In the genomic region with DNA sequence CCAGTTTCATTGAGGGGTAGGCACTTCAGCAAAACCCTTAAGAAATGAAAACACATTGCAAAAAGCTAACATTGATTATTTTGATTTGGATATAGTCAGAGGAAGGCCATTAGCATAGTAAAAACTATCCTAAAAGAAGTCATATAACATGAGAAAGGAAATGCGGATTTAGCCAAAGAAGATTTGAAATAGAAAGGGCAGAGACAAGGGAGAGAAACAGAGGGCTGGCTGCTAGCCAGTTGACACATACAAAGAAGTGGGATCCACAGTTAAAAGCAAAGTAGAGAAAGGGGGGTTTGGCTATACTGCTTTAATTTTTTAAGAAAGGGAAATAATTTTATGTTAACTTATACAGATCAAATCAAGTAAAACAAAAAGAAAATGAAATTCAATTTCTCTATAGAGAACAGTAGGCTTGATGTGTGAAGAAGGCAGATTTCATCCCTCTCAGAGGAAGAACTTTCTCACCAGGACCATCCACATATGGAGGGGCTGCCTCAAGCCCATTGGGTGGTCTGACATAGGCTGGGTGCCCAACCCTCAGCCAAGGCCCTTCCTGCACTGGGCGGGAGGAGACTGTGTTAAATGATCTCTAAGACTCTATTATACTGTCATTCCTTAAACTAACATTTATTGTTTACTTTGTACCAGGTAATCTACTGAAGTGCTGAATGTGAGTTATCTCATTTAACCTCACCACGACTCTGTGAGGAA, we compare ENCODE assay signal across 17 cellular contexts.
A peak's percentile ranks its signal among the peaks of the same experiment; 100 is the strongest.
DNase-seq lines count a peak whose midpoint lies in the region; ATAC-seq, FAIRE-seq and TF ChIP-seq lines count a peak whose summit lies in the region.
"Had no signal": no experiment of that assay in that cellular context is flagged by ENCODE, and none has a peak within 500 bp of the region (broad histone marks: within the 10 kb centered on the region; RNA-seq: fewer than 3 reads in every experiment).

No MANE protein-coding gene starts in this region.

- no peak overlapping the region for H3K23ac ChIP-seq in H9 (ENCODE audit: insufficient read length, low read depth, low read length)

- no peak overlapping the region for H3K9ac ChIP-seq in H9 (ENCODE audit: extremely low read depth, insufficient read length, low read length)
- H3K9ac ChIP-seq in endothelial cell of umbilical vein (replicated peaks; ENCODE audit: extremely low read depth, insufficient read depth, low read length), result no peak overlapping the region

- FAIRE-seq in endothelial cell of umbilical vein (lab: Jason Lieb, UNC) (no peak), small intestine (lab: Jason Lieb, UNC) (no peak)
- FAIRE-seq: GM12878 had no signal

- no CpG with 5 or more reads among the region's 3 CpGs for WGBS in H9 (ENCODE audit: extremely low coverage, insufficient read length, low lambda C conversion rate)
- 42 to 50% (median 49%) methylated on average over 3 of the region's 3 CpGs for WGBS in small intestine, 3 donors

- H4K5ac ChIP-seq in H9 (ENCODE audit: insufficient read length, low read depth, low read length), result no peak overlapping the region

- H3K14ac ChIP-seq in H9 (ENCODE audit: insufficient read depth, low read length), result no peak overlapping the region

- no peaks in the 10 kb centered on the region for H3K9me3 ChIP-seq in H9 (ENCODE audit: control insufficient read depth, low read depth, low read length)
- peaks cover 6% of the 10 kb centered on the region; the same call in 1 of the 2 replicates for H3K9me3 ChIP-seq in PC-9 (ENCODE audit: insufficient read depth, low read depth)
- no peaks in the 10 kb centered on the region for H3K9me3 ChIP-seq in endothelial cell of umbilical vein (replicated peaks; ENCODE audit: control insufficient read depth, insufficient read depth, low read length)
- peaks cover 6% of the 10 kb centered on the region for H3K9me3 ChIP-seq in osteoblast (ENCODE audit: low read depth, low read length)
- H3K9me3 ChIP-seq in small intestine (ENCODE audit: control insufficient read depth, low read depth), result peaks cover 1% of the 10 kb centered on the region
- H3K9me3 ChIP-seq: SJCRH30 had no signal

- no peak overlapping the region for H3K4ac ChIP-seq in H9 (ENCODE audit: low read depth, low read length)

- intact Hi-C loops in PC-9 (cut with micrococcal nuclease; ENCODE audit: unreplicated experiment), result no loop called here
- intact Hi-C loops in endothelial cell of umbilical vein (cut with micrococcal nuclease), result no loop called here

- no peaks in the 10 kb centered on the region for H3K9me1 ChIP-seq in endothelial cell of umbilical vein (replicated peaks; ENCODE audit: control insufficient read depth, extremely low read depth, insufficient read depth, low read length)

- no peak overlapping the region for H3K56ac ChIP-seq in H9 (ENCODE audit: insufficient read length, low read depth, low read length)

- no peak for DNase-seq in H9
- DNase-seq in PC-9, result no peak
- no peak for DNase-seq in endothelial cell of umbilical vein (ENCODE audit: low read depth, low spot score)
- no peak for DNase-seq in osteoblast (ENCODE audit: insufficient read length, low spot score, missing footprints)
- DNase-seq in small intestine, result no peak
- DNase-seq in NCI-H2081 (lab: John Stamatoyannopoulos, UW), result no peak
- DNase-seq: CD4-positive, alpha-beta T cell; DMS79; NCI-H1436; NCI-H2081 treated with DMSO at 0.1 percent for 48 hours; NCI-H526 had no signal

- ATAC-seq in GM19463 (IDR thresholded peaks at IDR 0.05; ENCODE audit: unreplicated experiment), result no peak
- ATAC-seq: GM12878 had no signal

- peaks cover 16 to 26% (median 22%) of the 10 kb centered on the region in 3 experiments for H3K36me3 Mint-ChIP-seq in H9 (ENCODE audit: insufficient read depth in 1 of 3, low read depth in 3 of 3)
- H3K36me3 Mint-ChIP-seq: IgD-negative memory B cell had no signal

- H3F3A ChIP-seq in PC-9 (ENCODE audit: insufficient read depth, low read depth), result peaks cover 30% of the 10 kb centered on the region

- H3K79me2 ChIP-seq in H9 (ENCODE audit: insufficient read depth, low read length) (no peaks in the 10 kb centered on the region), PC-9 (ENCODE audit: low read depth) (no peaks in the 10 kb centered on the region), endothelial cell of umbilical vein (ENCODE audit: control insufficient read depth, insufficient read depth, low read length) (no peaks in the 10 kb centered on the region), osteoblast (ENCODE audit: insufficient read depth, low read length) (no peaks in the 10 kb centered on the region)

- POLR2A ChIA-PET in PC-9 (lab: Charles Lee; ENCODE audit: unreplicated experiment), result no interaction called here
- POLR2A ChIA-PET in endothelial cell of umbilical vein (lab: Charles Lee), result no interaction called here

- H3K27ac Mint-ChIP-seq in H9, result peak overlapping the region in 2 of 3 experiments; percentile 76 to 81; a peak in 4 of 7 replicates
- H3K27ac Mint-ChIP-seq: B cell; CD4-positive, alpha-beta T cell had no signal

- peaks cover 32 to 34% of the 10 kb centered on the region in 2 experiments for H3K4me1 Mint-ChIP-seq in H9
- H3K4me1 Mint-ChIP-seq: B cell, IgD-negative memory B cell had no signal

- H3K4me3 Mint-ChIP-seq in H9, result no peak overlapping the region
- H3K4me3 Mint-ChIP-seq: B cell; CD4-positive, alpha-beta T cell; IgD-negative memory B cell had no signal

- H3K18ac ChIP-seq in H9 (ENCODE audit: insufficient read length, low read depth, low read length), result no peak overlapping the region

- H2BK5ac ChIP-seq in H9 (ENCODE audit: insufficient read length, low read length), result no peak overlapping the region

- H3K9me2 ChIP-seq in PC-9 (ENCODE audit: insufficient read depth), result 0 out of 2 replicates have a peak, but pooled peaks cover 13% of the 10 kb centered on the region

- H2BK12ac ChIP-seq in H9 (ENCODE audit: insufficient read length, low read depth, low read length), result no peak overlapping the region

- no peaks in the 10 kb centered on the region for H4K20me1 ChIP-seq in H9 (ENCODE audit: control insufficient read depth, insufficient read depth, insufficient read length)
- H4K20me1 ChIP-seq in PC-9 (ENCODE audit: insufficient read depth), result no peaks in the 10 kb centered on the region
- H4K20me1 ChIP-seq in endothelial cell of umbilical vein (replicated peaks; ENCODE audit: control insufficient read depth, extremely low read depth, insufficient read depth, low read length), result no peaks in the 10 kb centered on the region
- H4K20me1 ChIP-seq in osteoblast (ENCODE audit: insufficient read depth, low read length), result no peaks in the 10 kb centered on the region

- dilution Hi-C loops in endothelial cell of umbilical vein (cut with MboI; ENCODE audit: extremely low pct_ligation_motif_present, low sequenced_read_pairs), result no loop called here

- no peak overlapping the region for H4K8ac ChIP-seq in H9 (replicated peaks; ENCODE audit: insufficient read length, low read depth, low read length)

- BruUV-seq in PC-9 (replicated peaks; lab: Mats Ljungman, UMichigan) (no TSS peak), endothelial cell of umbilical vein (replicated peaks; lab: Mats Ljungman, UMichigan) (no TSS peak)

- no peak overlapping the region for H2BK20ac ChIP-seq in H9 (ENCODE audit: low read depth, low read length, poor library complexity, severe bottlenecking)

- no peak for TF ChIP-seq POLR2A in endothelial cell of umbilical vein (IDR thresholded peaks at IDR 0.05; ENCODE audit: low read depth, low read length)

- H4K91ac ChIP-seq in H9 (ENCODE audit: insufficient read length, low read depth, low read length), result no peak overlapping the region

- H3K79me1 ChIP-seq in H9 (ENCODE audit: insufficient read depth, low read depth, low read length, poor library complexity, severe bottlenecking), result no peaks in the 10 kb centered on the region

- peaks cover 20 to 21% of the 10 kb centered on the region in 2 experiments for H3K9me3 Mint-ChIP-seq in H9

- H3K4me2 ChIP-seq in H9 (ENCODE audit: insufficient read depth, insufficient read length, low read length), result no peak overlapping the region
- peak overlapping the region; percentile 22 for H3K4me2 ChIP-seq in PC-9
- H3K4me2 ChIP-seq in endothelial cell of umbilical vein (ENCODE audit: insufficient read depth, low read length), result peak overlapping the region; percentile 28
- peak overlapping the region; percentile 12 for H3K4me2 ChIP-seq in osteoblast (ENCODE audit: insufficient read depth, low read length)

- H3K23me2 ChIP-seq in H9 (ENCODE audit: insufficient read length, low read depth, low read length, poor library complexity, severe bottlenecking), result no peaks in the 10 kb centered on the region

- no peak for TF ChIP-seq CTCF in H9 (conservative IDR thresholded peaks at IDR 0.05)
- no peak for TF ChIP-seq CTCF in PC-9 (conservative IDR thresholded peaks at IDR 0.05)
- no peak for TF ChIP-seq CTCF in endothelial cell of umbilical vein (IDR thresholded peaks at IDR 0.05; ENCODE audit: extremely low read depth in 1 of 2, insufficient read depth in 1 of 2, low read depth in 1 of 2, low read length in 2 of 2)
- TF ChIP-seq CTCF in osteoblast (IDR thresholded peaks at IDR 0.05; ENCODE audit: extremely low read depth, low read depth, low read length), result no peak

- no peak overlapping the region for H2BK15ac ChIP-seq in H9 (ENCODE audit: low read depth, low read length)

- H3K27me3 ChIP-seq in H9 (ENCODE audit: insufficient read depth, low read length) (no peaks in the 10 kb centered on the region), PC-9 (ENCODE audit: insufficient read depth, low read depth) (no peaks in the 10 kb centered on the region), endothelial cell of umbilical vein (ENCODE audit: control insufficient read depth in 2 of 2, insufficient read depth in 2 of 2, low read length in 2 of 2) (no peaks in the 10 kb centered on the region), osteoblast (ENCODE audit: insufficient read depth, low read length) (no peaks in the 10 kb centered on the region), small intestine (ENCODE audit: control insufficient read depth in 2 of 2, insufficient read depth in 2 of 2, low read length in 2 of 2) (no peaks in the 10 kb centered on the region)
- H3K27me3 ChIP-seq: SJCRH30 had no signal

- H3K36me3 ChIP-seq in PC-9 (ENCODE audit: low read depth) (no peaks in the 10 kb centered on the region), endothelial cell of umbilical vein (ENCODE audit: control insufficient read depth in 2 of 2, extremely low read depth in 1 of 2, insufficient read depth in 2 of 2, low read length in 2 of 2) (no peaks in the 10 kb centered on the region), osteoblast (ENCODE audit: insufficient read depth, low read length) (no peaks in the 10 kb centered on the region), small intestine (ENCODE audit: control insufficient read depth in 2 of 2, insufficient read depth in 2 of 2, low read length in 2 of 2) (no peaks in the 10 kb centered on the region)
- H3K36me3 ChIP-seq: SJCRH30 had no signal

- H3K27ac ChIP-seq in H9 (ENCODE audit: insufficient read length, low read depth, low read length) (no peak overlapping the region), PC-9 (peak overlapping the region; percentile 59), endothelial cell of umbilical vein (ENCODE audit: insufficient read depth, low read depth, low read length) (peak overlapping the region; percentile 6), osteoblast (ENCODE audit: low read depth, low read length) (peak overlapping the region; percentile 4), small intestine (ENCODE audit: low read depth in 1 of 2, low read length in 1 of 2) (no peak overlapping the region)
- H3K27ac ChIP-seq: RWPE1, SJCRH30 had no signal

- no peak overlapping the region for H2AK5ac ChIP-seq in H9 (ENCODE audit: insufficient read length, low read length)

- H2AFZ ChIP-seq in H9 (ENCODE audit: low read length), result no peak overlapping the region
- no peak overlapping the region for H2AFZ ChIP-seq in PC-9
- no peak overlapping the region for H2AFZ ChIP-seq in endothelial cell of umbilical vein (ENCODE audit: low read depth, low read length)
- peak overlapping the region; percentile 18 for H2AFZ ChIP-seq in osteoblast (ENCODE audit: low read length)

- no peak overlapping the region for H2BK120ac ChIP-seq in H9 (ENCODE audit: low read depth, low read length, poor library complexity, severe bottlenecking)

- H3K27me3 Mint-ChIP-seq in H9 (ENCODE audit: low read depth), result no peaks in the 10 kb centered on the region

- CTCF ChIA-PET in PC-9 (lab: Charles Lee), result no interaction called here
- CTCF ChIA-PET in endothelial cell of umbilical vein (lab: Charles Lee), result no interaction called here

- H3K4me1 ChIP-seq in H9 (ENCODE audit: insufficient read depth, low read length), result no peaks in the 10 kb centered on the region
- H3K4me1 ChIP-seq in PC-9 (replicated peaks; ENCODE audit: insufficient read depth), result peaks cover 28% of the 10 kb centered on the region
- peaks cover 14% of the 10 kb centered on the region for H3K4me1 ChIP-seq in endothelial cell of umbilical vein (ENCODE audit: control insufficient read depth, extremely low read depth, insufficient read depth, low read length)
- H3K4me1 ChIP-seq in osteoblast (ENCODE audit: insufficient read depth, low read length), result peaks cover 14% of the 10 kb centered on the region
- H3K4me1 ChIP-seq in small intestine (ENCODE audit: control insufficient read depth in 2 of 2, insufficient read depth in 1 of 2, low read depth in 1 of 2, low read length in 1 of 2), result no peaks in the 10 kb centered on the region

- no peak overlapping the region for H3T11ph ChIP-seq in H9 (ENCODE audit: low read length)

- H3K4me3 ChIP-seq in PC-9 (no peak overlapping the region), endothelial cell of umbilical vein (replicated peaks in 1 of 3; ENCODE audit: insufficient read depth in 1 of 3, low read depth in 1 of 3, low read length in 3 of 3) (no peak overlapping the region), osteoblast (ENCODE audit: insufficient read depth, low read length) (no peak overlapping the region), small intestine (ENCODE audit: low read depth in 1 of 2, low read length in 2 of 2) (no peak overlapping the region)
- H3K4me3 ChIP-seq: GM12878, SJCRH30 had no signal

Comparison
In these comparisons a context has a peak if more than half of its experiments do, and no peak if none do; other contexts are left out.
1. H3K27ac ChIP-seq: peak in PC-9 (single experiment), endothelial cell of umbilical vein (single experiment) and osteoblast (single experiment); none in H9 (single experiment) and small intestine (0 of 2).